ENCODE assay signal across 8 cellular contexts in the genomic region with DNA sequence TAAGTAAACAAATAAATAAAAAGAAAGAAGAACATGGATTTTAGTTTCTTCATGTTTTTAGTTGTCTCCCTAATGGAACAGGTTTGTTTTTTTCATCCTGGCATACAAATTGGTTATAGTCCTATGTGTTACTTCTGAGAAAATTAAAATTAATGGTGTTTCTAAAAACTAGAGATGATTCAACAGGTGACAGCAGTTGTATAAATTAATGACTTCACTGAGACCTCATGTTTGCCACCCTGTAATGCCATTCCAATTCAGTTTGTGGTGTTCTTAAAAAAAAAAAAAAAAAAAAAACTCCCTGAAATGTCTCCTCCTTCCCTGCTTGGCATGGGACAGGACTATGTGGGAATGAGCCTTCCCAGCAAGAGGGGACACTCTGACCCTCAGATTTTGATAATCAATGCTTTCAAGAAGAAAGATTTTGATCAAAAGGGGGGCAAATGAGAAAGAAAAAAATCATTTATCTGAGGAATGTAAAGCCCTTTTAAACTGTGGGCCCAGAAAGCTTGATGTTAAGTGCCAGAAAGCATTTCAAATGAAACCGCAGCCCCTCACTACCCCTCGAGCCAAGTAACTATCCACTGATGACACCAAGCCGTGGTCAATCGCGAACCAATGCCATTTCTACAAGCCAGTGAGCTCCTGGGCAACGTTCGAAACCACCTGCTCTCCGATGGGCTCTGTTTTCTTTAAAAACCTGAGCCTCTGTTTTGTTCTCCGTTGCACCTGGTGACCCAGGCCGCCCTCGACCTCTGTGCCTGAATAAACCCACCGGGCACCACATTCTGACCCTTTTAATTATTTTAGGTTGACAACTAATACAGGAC. TPM values are rescaled to one million over a fixed set of nuclear protein-coding genes. Genes with fewer than 3 reads are reported as not detected.
A peak's percentile ranks its signal among the peaks of the same experiment; 100 is the strongest.
DNase-seq lines count a peak whose midpoint lies in the region; ATAC-seq and TF ChIP-seq lines count a peak whose summit lies in the region.

No MANE protein-coding gene starts in this region.

- TF ChIP-seq POLR2A in right lobe of liver (IDR thresholded peaks at IDR 0.05): no peak

- no peak for ATAC-seq in right lobe of liver

- peak overlapping the region; percentile 60 for H3K27ac Mint-ChIP-seq in activated naive CD4-positive, alpha-beta T cell treated with anti-CD3 and anti-CD28 coated beads, Interleukin-2, amount 10 ng/mL, durations not matched to agents 7 days and 5 days
- H3K27ac Mint-ChIP-seq in type B pancreatic cell: peak overlapping the region; percentile 56

- no peaks in the 10 kb centered on the region for H3K36me3 ChIP-seq in right lobe of liver

- DNase-seq in activated naive CD4-positive, alpha-beta T cell treated with anti-CD3 and anti-CD28 coated beads, Interleukin-2, amount 10 ng/mL, durations not matched to agents 7 days and 5 days: no peak
- DNase-seq in activated naive CD4-positive, alpha-beta T cell treated with anti-CD3 and anti-CD28 coated beads, Interleukin-2, amount 50 U/mL, for 16 hours: no peak
- DNase-seq in right lobe of liver (no peak), type B pancreatic cell (ENCODE audit: extremely low spot score, unreplicated experiment) (no peak), activated gamma-delta T cell (lab: John Stamatoyannopoulos, UW) (no peak), putamen (ENCODE audit: low spot score) (no peak)
- DNase-seq in NK-92 treated with Interleukin-12 subunit alpha and Interleukin-12 subunit beta, amount 100 ng/mL, for 24 hours (lab: John Stamatoyannopoulos, UW): no peak

- H3K27ac ChIP-seq in angular gyrus (ENCODE audit: low read depth, low read length) (peak overlapping the region; percentile 62), right lobe of liver (peak overlapping the region; percentile 21 to 79 (median 67))

- peaks cover 5% of the 10 kb centered on the region for H3K36me3 Mint-ChIP-seq in activated naive CD4-positive, alpha-beta T cell treated with anti-CD3 and anti-CD28 coated beads, Interleukin-2, amount 10 ng/mL, durations not matched to agents 7 days and 5 days
- no peaks in the 10 kb centered on the region for H3K36me3 Mint-ChIP-seq in type B pancreatic cell

- H3K9me3 Mint-ChIP-seq in activated naive CD4-positive, alpha-beta T cell treated with anti-CD3 and anti-CD28 coated beads, Interleukin-2, amount 10 ng/mL, durations not matched to agents 7 days and 5 days: no peaks in the 10 kb centered on the region
- no peaks in the 10 kb centered on the region for H3K9me3 Mint-ChIP-seq in type B pancreatic cell

- whole genome bisulfite sequencing in right lobe of liver (ENCODE audit: insufficient coverage, low coverage, low lambda C conversion rate, missing lambda C conversion rate): 5% methylated on average over 12 of the region's 12 CpGs

- H3K9me3 ChIP-seq in right lobe of liver: no peaks in the 10 kb centered on the region

- peak overlapping the region; percentile 94 to 97 (median 96) for H3K4me3 ChIP-seq in right lobe of liver

- CTCF ChIA-PET in activated naive CD4-positive, alpha-beta T cell treated with anti-CD3 and anti-CD28 coated beads, Interleukin-2, amount 10 ng/mL, durations not matched to agents 7 days and 5 days (lab: Charles Lee): interaction anchor here (1.0 to 1.7 kb wide), 3 partner anchors 10 to 40 kb away, joined by 3 to 6 read pairs (median 4); no protein-coding TSS in a partner anchor

- intact Hi-C loops in right lobe of liver (cut with DNase I): no loop called here

- peaks cover 16% of the 10 kb centered on the region for H3K4me1 Mint-ChIP-seq in activated naive CD4-positive, alpha-beta T cell treated with anti-CD3 and anti-CD28 coated beads, Interleukin-2, amount 10 ng/mL, durations not matched to agents 7 days and 5 days
- H3K4me1 Mint-ChIP-seq in type B pancreatic cell (ENCODE audit: unreplicated experiment): peaks cover 15% of the 10 kb centered on the region

- TF ChIP-seq CTCF in right lobe of liver (IDR thresholded peaks at IDR 0.05): no peak
- no peak for TF ChIP-seq CTCF in type B pancreatic cell (conservative IDR thresholded peaks at IDR 0.05)

- no peaks in the 10 kb centered on the region for H3K27me3 ChIP-seq in right lobe of liver

- peaks cover 24% of the 10 kb centered on the region for H3K27me3 Mint-ChIP-seq in activated naive CD4-positive, alpha-beta T cell treated with anti-CD3 and anti-CD28 coated beads, Interleukin-2, amount 10 ng/mL, durations not matched to agents 7 days and 5 days
- no peaks in the 10 kb centered on the region for H3K27me3 Mint-ChIP-seq in type B pancreatic cell

- H3K4me1 ChIP-seq in right lobe of liver: peaks cover 0 to 11% (median 0%) of the 10 kb centered on the region in 4 donors

- peak overlapping the region; percentile 86 for H3K4me3 Mint-ChIP-seq in activated naive CD4-positive, alpha-beta T cell treated with anti-CD3 and anti-CD28 coated beads, Interleukin-2, amount 10 ng/mL, durations not matched to agents 7 days and 5 days
- H3K4me3 Mint-ChIP-seq in type B pancreatic cell: peak overlapping the region; percentile 89

RNA-seq across cellular contexts. Expression of gene EXD3, which starts 0.9 kb away (rescaled TPM):
- total RNA-seq in right lobe of liver: 10 to 100 TPM in 3 of 6 experiments, 1 to 10 TPM in 3; 3.3 to 14.4 (median 10.6) TPM
- 15.5 and 19.5 TPM in 2 replicates for total RNA-seq in type B pancreatic cell (ENCODE audit: low replicate concordance)

RNA-seq across cellular contexts. Expression of gene NOXA1, which starts 1.1 kb away (rescaled TPM):
- total RNA-seq in right lobe of liver: 1 to 10 TPM; 4.7 to 8.0 (median 5.7) TPM
- total RNA-seq in type B pancreatic cell (ENCODE audit: low replicate concordance): 6.4 and 14.3 TPM in 2 replicates

RNA-seq across cellular contexts. Expression of gene ENTPD8, which starts 19.1 kb away (rescaled TPM):
- total RNA-seq in right lobe of liver (10 to 100 TPM in 2 of 6 experiments, 1 to 10 TPM in 4; 3.3 to 11.5 (median 7.5) TPM), type B pancreatic cell (ENCODE audit: low replicate concordance) (2.1 and 3.5 TPM in 2 replicates)

RNA-seq across cellular contexts. Expression of gene NSMF, which starts 37.1 kb away (rescaled TPM):
- total RNA-seq in right lobe of liver (10 to 100 TPM; 15.6 to 55.4 (median 20.1) TPM), type B pancreatic cell (ENCODE audit: low replicate concordance) (51.2 and 67.8 TPM in 2 replicates)
